Comparison of ENCODE assay signal across 8 cellular contexts in genomic region chr7:55570218-55570873, GRCh38. TPM values are rescaled to one million over a fixed set of nuclear protein-coding genes. Genes with fewer than 3 reads are reported as not detected.
DNase-seq lines count a peak whose midpoint lies in the region; ATAC-seq and TF ChIP-seq lines count a peak whose summit lies in the region.

No MANE protein-coding gene starts in this region.

- intact Hi-C loops in cardiac septum (cut with DNase I) = no loop called here

- DNase-seq in BE2C (no peak), adipocyte (ENCODE audit: low read depth) (peak; percentile 42), neural crest cell (ENCODE audit: low read depth, low spot score) (no peak), NCI-H446 (lab: John Stamatoyannopoulos, UW) (no peak), NCI-H2196 treated with DMSO at 0.1 percent for 48 hours (lab: John Stamatoyannopoulos, UW; ENCODE audit: unreplicated experiment) (no peak), cardiac septum (ENCODE audit: low spot score) (no peak)

- H3K36me3 ChIP-seq in BE2C (no peaks in the 10 kb centered on the region), adipocyte (ENCODE audit: control insufficient read depth, insufficient read depth, low read length, severe bottlenecking) (no peaks in the 10 kb centered on the region)

- TF ChIP-seq CTCF in BE2C (IDR thresholded peaks at IDR 0.05; ENCODE audit: low read depth, low read length) = no peak
- TF ChIP-seq CTCF in neural crest cell (conservative IDR thresholded peaks at IDR 0.05) = no peak

- H3K9me3 ChIP-seq in BE2C (no peaks in the 10 kb centered on the region), adipocyte (ENCODE audit: control insufficient read depth, low read length) (no peaks in the 10 kb centered on the region)

- peaks cover 50% of the 10 kb centered on the region for H3K4me1 Mint-ChIP-seq in neural crest cell

- no peaks in the 10 kb centered on the region for H3K36me3 Mint-ChIP-seq in neural crest cell (ENCODE audit: low read depth)

- no peaks in the 10 kb centered on the region for H3K9me3 Mint-ChIP-seq in neural crest cell

- ATAC-seq in GM19043 (IDR thresholded peaks at IDR 0.05; ENCODE audit: low read depth, unreplicated experiment) = peak; percentile 35
- ATAC-seq in HG03280 (IDR thresholded peaks at IDR 0.05; ENCODE audit: unreplicated experiment) = peak; percentile 35

- H3K4me3 ChIP-seq in BE2C (ENCODE audit: low read depth, low read length) = peak overlapping the region; percentile 6; the same call in 1 of the 2 replicates
- peak overlapping the region; percentile 93 for H3K4me3 ChIP-seq in adipocyte (ENCODE audit: low read length)

- H3K27ac Mint-ChIP-seq in neural crest cell (ENCODE audit: unreplicated experiment) = no peak overlapping the region

- H3K4me3 Mint-ChIP-seq in neural crest cell = peak overlapping the region; percentile 83

- H3K27me3 Mint-ChIP-seq in neural crest cell (ENCODE audit: low read depth) = peaks cover 24% of the 10 kb centered on the region

- H3K27me3 ChIP-seq in BE2C (no peaks in the 10 kb centered on the region), adipocyte (replicated peaks; ENCODE audit: control insufficient read depth, insufficient read depth, low read length) (no peaks in the 10 kb centered on the region)

- H3K4me1 ChIP-seq in BE2C (peaks cover 26% of the 10 kb centered on the region), adipocyte (ENCODE audit: control insufficient read depth, insufficient read depth, low read length) (peaks cover 41% of the 10 kb centered on the region)

- no peak overlapping the region for H3K9ac ChIP-seq in adipocyte (ENCODE audit: low read length)

RNA-seq across cellular contexts. Expression of gene VOPP1, which starts 2.0 kb away (rescaled TPM):
- 38.5 TPM for polyA plus RNA-seq in BE2C (2012; ENCODE audit: insufficient read depth, insufficient read length, low read depth)
- 50.7 and 51.6 TPM in 2 replicates for total RNA-seq in neural crest cell
- total RNA-seq in cardiac septum = 32.0 TPM
